12 cellular contexts compared by ENCODE assay signal in the genomic region with DNA sequence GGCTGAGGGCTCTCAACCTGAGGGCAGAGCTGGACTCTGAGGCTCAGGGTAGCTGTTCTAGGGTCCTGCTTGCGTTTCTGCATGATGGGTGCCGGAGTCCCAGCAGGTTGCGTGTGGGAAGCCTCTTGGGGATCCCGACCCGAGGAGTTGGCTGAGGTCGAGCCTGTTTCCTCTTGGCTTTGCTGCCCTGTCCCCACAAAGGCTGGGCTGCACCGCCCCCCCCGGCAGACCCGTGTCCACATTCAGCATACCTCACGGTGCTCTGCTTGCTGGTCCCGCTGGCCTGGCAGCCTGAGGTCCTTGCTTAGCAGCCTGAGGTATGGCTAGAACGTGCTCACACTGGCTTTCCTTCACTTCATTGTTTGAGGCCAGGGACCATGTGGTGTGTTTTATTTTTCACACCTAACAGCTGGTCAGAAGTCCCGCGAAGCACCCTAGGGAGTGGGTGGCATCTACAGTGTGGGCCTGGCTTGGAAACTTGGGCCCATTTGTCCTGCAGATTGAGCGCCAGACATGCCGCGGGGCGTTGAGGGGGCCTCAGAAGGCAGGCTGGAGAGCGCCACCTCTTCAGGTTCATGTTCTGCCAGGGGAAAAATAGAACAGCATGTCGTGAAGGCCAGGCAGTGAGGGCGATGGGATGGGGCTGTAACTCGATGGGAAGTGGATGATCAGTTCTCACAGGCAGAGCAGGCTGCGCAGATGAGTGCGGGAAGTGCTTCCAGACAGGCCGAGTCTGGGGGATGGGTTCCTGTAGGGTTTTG. TPM values are rescaled to one million over a fixed set of nuclear protein-coding genes. Genes with fewer than 3 reads are reported as not detected.
DNase-seq lines count a peak whose midpoint lies in the region; ATAC-seq and TF ChIP-seq lines count a peak whose summit lies in the region.
"Had no signal": no experiment of that assay in that cellular context is flagged by ENCODE, and none has a peak within 500 bp of the region (broad histone marks: within the 10 kb centered on the region; RNA-seq: fewer than 3 reads in every experiment).

No MANE protein-coding gene starts in this region.

- DNase-seq in CD4-positive, alpha-beta T cell = no peak
- no peak for DNase-seq in activated CD4-positive, alpha-beta memory T cell treated with anti-CD3 and anti-CD28 coated beads for 36 hours
- DNase-seq in naive thymus-derived CD4-positive, alpha-beta T cell = no peak
- DNase-seq in SHP77 treated with DMSO at 0.1 percent for 48 hours (lab: John Stamatoyannopoulos, UW) = no peak
- DNase-seq in stimulated activated CD8-positive, alpha-beta memory T cell treated with anti-CD3 and anti-CD28 coated beads, Interleukin-4, amount 100 ng/mL, for 48 hours = no peak
- DNase-seq in SHP77 (lab: John Stamatoyannopoulos, UW) = no peak
- DNase-seq: activated CD4-positive, alpha-beta T cell treated with anti-CD3 and anti-CD28 coated beads, Interleukin-2, amount 10 ng/mL, durations not matched to agents 7 days and 5 days; aorta; NCI-H146; NCI-H748 treated with DMSO at 0.1 percent for 48 hours; stimulated activated naive CD4-positive, alpha-beta T cell treated with Interleukin-2 at 50 U/mL for 16 hours had no signal

- H3K27me3 Mint-ChIP-seq in CD4-positive, alpha-beta T cell = no peaks in the 10 kb centered on the region
- no peaks in the 10 kb centered on the region for H3K27me3 Mint-ChIP-seq in activated CD4-positive, alpha-beta memory T cell treated with anti-CD3 and anti-CD28 coated beads for 36 hours
- no peaks in the 10 kb centered on the region for H3K27me3 Mint-ChIP-seq in naive thymus-derived CD4-positive, alpha-beta T cell
- H3K27me3 Mint-ChIP-seq: activated CD4-positive, alpha-beta T cell treated with anti-CD3 and anti-CD28 coated beads, Interleukin-2, amount 10 ng/mL, durations not matched to agents 7 days and 5 days had no signal

- no peak overlapping the region for H3K27ac ChIP-seq in CD4-positive, alpha-beta T cell (ENCODE audit: low read depth, low read length)
- H3K27ac ChIP-seq in naive thymus-derived CD4-positive, alpha-beta T cell (ENCODE audit: low read depth, low read length) = no peak overlapping the region
- H3K27ac ChIP-seq: GM23248 had no signal

- no peak for ATAC-seq in CD4-positive, alpha-beta T cell (ENCODE audit: poor library complexity)
- no peak for ATAC-seq in naive thymus-derived CD4-positive, alpha-beta T cell

- POLR2A ChIA-PET in CD4-positive, alpha-beta T cell (lab: Charles Lee) = interaction anchor here (2.0 to 4.9 kb wide), 3 partner anchors 10 to 65 kb away, joined by 5 to 40 read pairs (median 10); a partner anchor contains a TSS
- POLR2A ChIA-PET in activated CD4-positive, alpha-beta memory T cell treated with anti-CD3 and anti-CD28 coated beads for 36 hours (lab: Charles Lee) = no interaction called here
- POLR2A ChIA-PET in naive thymus-derived CD4-positive, alpha-beta T cell (lab: Charles Lee) = interaction anchor here (0.9 to 4.9 kb wide), 4 partner anchors 7 to 70 kb away, joined by 3 to 29 read pairs (median 6); no protein-coding TSS in a partner anchor

- H3K36me3 ChIP-seq in naive thymus-derived CD4-positive, alpha-beta T cell (ENCODE audit: control insufficient read depth in 2 of 3, insufficient read depth in 3 of 3, low read length in 3 of 3) = peaks cover 29 to 98% (median 40%) of the 10 kb centered on the region in 3 experiments

- no peaks in the 10 kb centered on the region for H3K9me3 ChIP-seq in CD4-positive, alpha-beta T cell (ENCODE audit: control insufficient read depth, low read length)
- H3K9me3 ChIP-seq in naive thymus-derived CD4-positive, alpha-beta T cell (ENCODE audit: control insufficient read depth in 2 of 3, low read length in 3 of 3) = no peaks in the 10 kb centered on the region

- intact Hi-C loops in CD4-positive, alpha-beta T cell (cut with DNase I, micrococcal nuclease) = no loop called here
- intact Hi-C loops in activated CD4-positive, alpha-beta memory T cell treated with anti-CD3 and anti-CD28 coated beads for 36 hours (cut with micrococcal nuclease) = no loop called here
- intact Hi-C loops in naive thymus-derived CD4-positive, alpha-beta T cell (cut with micrococcal nuclease) = no loop called here

- H3K4me3 ChIP-seq in naive thymus-derived CD4-positive, alpha-beta T cell (ENCODE audit: low read length) = no peak overlapping the region
- H3K4me3 ChIP-seq: GM23248 had no signal

- H3K4me1 Mint-ChIP-seq in CD4-positive, alpha-beta T cell (ENCODE audit: low read depth) = peaks cover 36% of the 10 kb centered on the region
- peaks cover 25% of the 10 kb centered on the region for H3K4me1 Mint-ChIP-seq in activated CD4-positive, alpha-beta memory T cell treated with anti-CD3 and anti-CD28 coated beads for 36 hours (ENCODE audit: low read depth)
- peaks cover 19 to 50% (median 30%) of the 10 kb centered on the region in 7 donors for H3K4me1 Mint-ChIP-seq in naive thymus-derived CD4-positive, alpha-beta T cell

- no peaks in the 10 kb centered on the region for H3K9me3 Mint-ChIP-seq in CD4-positive, alpha-beta T cell
- H3K9me3 Mint-ChIP-seq in activated CD4-positive, alpha-beta memory T cell treated with anti-CD3 and anti-CD28 coated beads for 36 hours = no peaks in the 10 kb centered on the region
- peaks cover 0 to 2% (median 0%) of the 10 kb centered on the region in 11 donors for H3K9me3 Mint-ChIP-seq in naive thymus-derived CD4-positive, alpha-beta T cell
- H3K9me3 Mint-ChIP-seq: activated CD4-positive, alpha-beta T cell treated with anti-CD3 and anti-CD28 coated beads, Interleukin-2, amount 10 ng/mL, durations not matched to agents 7 days and 5 days had no signal

- TF ChIP-seq CTCF in CD4-positive, alpha-beta T cell (IDR thresholded peaks at IDR 0.05) = no peak

- no peaks in the 10 kb centered on the region for H3K4me1 ChIP-seq in naive thymus-derived CD4-positive, alpha-beta T cell (ENCODE audit: control insufficient read depth in 2 of 2, insufficient read depth in 2 of 2, low read length in 2 of 2)

- H3K36me3 Mint-ChIP-seq in CD4-positive, alpha-beta T cell (ENCODE audit: low read depth) = peaks cover 95% of the 10 kb centered on the region
- peaks cover 54% of the 10 kb centered on the region for H3K36me3 Mint-ChIP-seq in activated CD4-positive, alpha-beta memory T cell treated with anti-CD3 and anti-CD28 coated beads for 36 hours
- peaks cover 15 to 55% (median 32%) of the 10 kb centered on the region in 5 donors for H3K36me3 Mint-ChIP-seq in naive thymus-derived CD4-positive, alpha-beta T cell

- no peak overlapping the region for H3K4me3 Mint-ChIP-seq in CD4-positive, alpha-beta T cell
- H3K4me3 Mint-ChIP-seq in activated CD4-positive, alpha-beta memory T cell treated with anti-CD3 and anti-CD28 coated beads for 36 hours = no peak overlapping the region
- peak overlapping the region in 7 of 10 donors; percentile 43 to 68 (median 59) for H3K4me3 Mint-ChIP-seq in naive thymus-derived CD4-positive, alpha-beta T cell

- H3K27me3 ChIP-seq in CD4-positive, alpha-beta T cell (ENCODE audit: control insufficient read depth, insufficient read depth, low read length) = no peaks in the 10 kb centered on the region
- no peaks in the 10 kb centered on the region for H3K27me3 ChIP-seq in naive thymus-derived CD4-positive, alpha-beta T cell (ENCODE audit: control insufficient read depth in 2 of 2, insufficient read depth in 2 of 2, low read length in 2 of 2)

- H3K27ac Mint-ChIP-seq in CD4-positive, alpha-beta T cell = peak overlapping the region; percentile 80
- H3K27ac Mint-ChIP-seq in activated CD4-positive, alpha-beta memory T cell treated with anti-CD3 and anti-CD28 coated beads for 36 hours = peak overlapping the region; percentile 44
- H3K27ac Mint-ChIP-seq in naive thymus-derived CD4-positive, alpha-beta T cell = peak overlapping the region; percentile 70 to 93 (median 85)

- CTCF ChIA-PET in CD4-positive, alpha-beta T cell (lab: Charles Lee) = interaction anchor here (0.5 kb wide), 1 partner anchor 31 kb away, joined by 3 read pairs; no protein-coding TSS in a partner anchor
- CTCF ChIA-PET in activated CD4-positive, alpha-beta memory T cell treated with anti-CD3 and anti-CD28 coated beads for 36 hours (lab: Charles Lee) = interaction anchor here (1.1 to 1.4 kb wide), 2 partner anchors 10 kb away, joined by 3 to 8 read pairs; no protein-coding TSS in a partner anchor
- CTCF ChIA-PET in naive thymus-derived CD4-positive, alpha-beta T cell (lab: Charles Lee) = interaction anchor here (4.9 kb wide), 1 partner anchor 121 kb away, joined by 27 read pairs; no protein-coding TSS in a partner anchor

RNA-seq across cellular contexts. Expression of a gene that starts 9.5 kb away (rescaled TPM):
- 10 to 100 TPM; 34.5 to 35.7 TPM for total RNA-seq in CD4-positive, alpha-beta T cell
- total RNA-seq in activated CD4-positive, alpha-beta memory T cell treated with anti-CD3 and anti-CD28 coated beads for 36 hours = 10 to 100 TPM; 33.4 to 35.1 TPM
- 10 to 100 TPM; 39.5 to 61.5 (median 41.9) TPM for total RNA-seq in naive thymus-derived CD4-positive, alpha-beta T cell
- 1 to 10 TPM; 1.4 to 1.9 TPM for polyA plus RNA-seq in naive thymus-derived CD4-positive, alpha-beta T cell

RNA-seq across cellular contexts. Expression of a gene that starts 11.5 kb away (rescaled TPM):
- total RNA-seq in CD4-positive, alpha-beta T cell = 100 to 1,000 TPM; 150 to 158 TPM
- 100 to 1,000 TPM; 301 to 316 TPM for total RNA-seq in activated CD4-positive, alpha-beta memory T cell treated with anti-CD3 and anti-CD28 coated beads for 36 hours
- total RNA-seq in naive thymus-derived CD4-positive, alpha-beta T cell = 100 to 1,000 TPM; 125 to 301 (median 165) TPM
- polyA plus RNA-seq in naive thymus-derived CD4-positive, alpha-beta T cell = 100 to 1,000 TPM; 377 to 406 TPM

RNA-seq across cellular contexts. Expression of a gene that starts 11.8 kb away (rescaled TPM):
- 10 to 100 TPM; 12.8 to 13.4 TPM for total RNA-seq in CD4-positive, alpha-beta T cell
- total RNA-seq in activated CD4-positive, alpha-beta memory T cell treated with anti-CD3 and anti-CD28 coated beads for 36 hours = 10 to 100 TPM; 13.7 to 15.2 TPM
- total RNA-seq in naive thymus-derived CD4-positive, alpha-beta T cell = 10 to 100 TPM; 17.8 to 26.7 (median 22.6) TPM
- polyA plus RNA-seq in naive thymus-derived CD4-positive, alpha-beta T cell = under 1 TPM; 0.47 to 0.54 TPM

RNA-seq across cellular contexts. Expression of a gene that starts 51.1 kb away (rescaled TPM):
- total RNA-seq in CD4-positive, alpha-beta T cell = 1 to 10 TPM; 9.5 to 9.9 TPM
- 10 to 100 TPM; 31.4 to 32.5 TPM for total RNA-seq in activated CD4-positive, alpha-beta memory T cell treated with anti-CD3 and anti-CD28 coated beads for 36 hours
- 10 to 100 TPM; 20.4 to 51.5 (median 41.8) TPM for total RNA-seq in naive thymus-derived CD4-positive, alpha-beta T cell
- 10 to 100 TPM; 18.2 to 31.8 TPM for polyA plus RNA-seq in naive thymus-derived CD4-positive, alpha-beta T cell

Comparison
In these comparisons a context has a peak if more than half of its experiments do, and no peak if none do; other contexts are left out.
1. H3K4me3 Mint-ChIP-seq: peak in naive thymus-derived CD4-positive, alpha-beta T cell (7 of 10); none in CD4-positive, alpha-beta T cell (single experiment) and activated CD4-positive, alpha-beta memory T cell treated with anti-CD3 and anti-CD28 coated beads for 36 hours (single experiment).
2. Peak in every context shown above with its lines, with median percentiles within 50 percentile points of each other: H3K27ac Mint-ChIP-seq.